ENCODE assay signal across 1 cellular context in genomic region chr9:107504585-107505455, GRCh38.
TF ChIP-seq lines count a peak whose summit lies in the region.

No MANE protein-coding gene starts in this region.

TF ChIP-seq in liver, 16 proteins besides CTCF, POLR2A, EP300 and RAD21 (continued from another document):
- TF ChIP-seq REST (IDR thresholded peaks at IDR 0.05): peak; percentile 86
- TF ChIP-seq MAX (IDR thresholded peaks at IDR 0.05): no peak
- no peak for TF ChIP-seq EGR1 (IDR thresholded peaks at IDR 0.05; ENCODE audit: low read depth in 2 of 2)
TF ChIP-seq in liver: peak in this region for 5.
